Comparison of ENCODE assay signal across 8 cellular contexts in genomic region chr11:116791002-116791812, GRCh38. TPM values are rescaled to one million over a fixed set of nuclear protein-coding genes. Genes with fewer than 3 reads are reported as not detected.
DNase-seq lines count a peak whose midpoint lies in the region; ATAC-seq and TF ChIP-seq lines count a peak whose summit lies in the region.

No MANE protein-coding gene starts in this region.

- no peak overlapping the region for H3K27ac Mint-ChIP-seq in activated T-helper 2 cell treated with anti-CD3 and anti-CD28 coated beads, Interferon-gamma antibody, Interleukin-2, Interleukin-4, amounts not matched to agents 10 μg/mL and 5 μg/mL and 100 μg/mL, durations not matched to agents 14 hours and 24 hours and 36 hours

- POLR2A ChIA-PET in RWPE1 (lab: Yijun Ruan, JAX; ENCODE audit: low non-redundant PET): no interaction called here

- H3K27ac ChIP-seq in RWPE1: no peak overlapping the region

- in situ Hi-C loops in KBM-7 (cut with MboI; ENCODE audit: low pct_unique_long_range_greater_than_20kb, low sequenced_read_pairs): no loop called here

- no peaks in the 10 kb centered on the region for H3K27me3 ChIP-seq in neuron (ENCODE audit: insufficient read depth, low read length)

- H3K4me3 ChIP-seq in fibroblast of the aortic adventitia (ENCODE audit: low read depth, low read length) (no peak overlapping the region), neuron (ENCODE audit: low read length) (no peak overlapping the region)

- peak; percentile 34 for DNase-seq in DMS153 (lab: John Stamatoyannopoulos, UW)
- DNase-seq in KBM-7: peak; percentile 84
- peak; percentile 40 for DNase-seq in RWPE1 (ENCODE audit: low spot score)
- DNase-seq in activated T-helper 2 cell treated with anti-CD3 and anti-CD28 coated beads, Interferon-gamma antibody, Interleukin-2, Interleukin-4, amounts not matched to agents 10 μg/mL and 5 μg/mL and 100 μg/mL, durations not matched to agents 14 hours and 24 hours and 36 hours (ENCODE audit: low spot score): peak; percentile 64
- peak; percentile 69 for DNase-seq in fibroblast of the aortic adventitia (ENCODE audit: low read depth)
- peak; percentile 88 for DNase-seq in stimulated activated naive CD8-positive, alpha-beta T cell treated with anti-CD3 and anti-CD28 coated beads, Interleukin-15, Interleukin-2, amounts not matched to agents 100 U/mL and 50 U/mL, for 24 hours

- no peaks in the 10 kb centered on the region for H3K9me3 Mint-ChIP-seq in activated T-helper 2 cell treated with anti-CD3 and anti-CD28 coated beads, Interferon-gamma antibody, Interleukin-2, Interleukin-4, amounts not matched to agents 10 μg/mL and 5 μg/mL and 100 μg/mL, durations not matched to agents 14 hours and 24 hours and 36 hours

- peaks cover 6% of the 10 kb centered on the region for H3K36me3 ChIP-seq in neuron (ENCODE audit: insufficient read depth, low read length)

- H3K36me3 Mint-ChIP-seq in activated T-helper 2 cell treated with anti-CD3 and anti-CD28 coated beads, Interferon-gamma antibody, Interleukin-2, Interleukin-4, amounts not matched to agents 10 μg/mL and 5 μg/mL and 100 μg/mL, durations not matched to agents 14 hours and 24 hours and 36 hours (ENCODE audit: low read depth): peaks cover 11% of the 10 kb centered on the region

- peak overlapping the region; percentile 6 for H2AFZ ChIP-seq in neuron (ENCODE audit: low read depth, low read length)

- CTCF ChIA-PET in RWPE1 (lab: Yijun Ruan, JAX): interaction anchor here (0.7 to 2.2 kb wide), 4 partner anchors 45 to 408 kb away, joined by 3 to 8 read pairs (median 5); no protein-coding TSS in a partner anchor

- H3K4me1 Mint-ChIP-seq in activated T-helper 2 cell treated with anti-CD3 and anti-CD28 coated beads, Interferon-gamma antibody, Interleukin-2, Interleukin-4, amounts not matched to agents 10 μg/mL and 5 μg/mL and 100 μg/mL, durations not matched to agents 14 hours and 24 hours and 36 hours (ENCODE audit: low read depth): peaks cover 24% of the 10 kb centered on the region

- no peaks in the 10 kb centered on the region for H3K9me3 ChIP-seq in neuron (ENCODE audit: low read length)

- intact Hi-C loops in activated T-helper 2 cell treated with anti-CD3 and anti-CD28 coated beads, Interferon-gamma antibody, Interleukin-2, Interleukin-4, amounts not matched to agents 10 μg/mL and 5 μg/mL and 100 μg/mL, durations not matched to agents 14 hours and 24 hours and 36 hours (cut with micrococcal nuclease): loop anchor here (1.0 to 2.0 kb wide), 2 partner anchors 46 to 315 kb away; partner anchors contain the start of gene APOA1

- no peak overlapping the region for H3K4me3 Mint-ChIP-seq in activated T-helper 2 cell treated with anti-CD3 and anti-CD28 coated beads, Interferon-gamma antibody, Interleukin-2, Interleukin-4, amounts not matched to agents 10 μg/mL and 5 μg/mL and 100 μg/mL, durations not matched to agents 14 hours and 24 hours and 36 hours (ENCODE audit: low read depth)

- peaks cover 15% of the 10 kb centered on the region for H3K4me1 ChIP-seq in neuron (ENCODE audit: insufficient read depth, low read length)

- TF ChIP-seq CTCF in RWPE1 (conservative IDR thresholded peaks at IDR 0.05; ENCODE audit: low read depth) (peak; percentile 50; the same call in 1 of the 2 replicates), fibroblast of the aortic adventitia (IDR thresholded peaks at IDR 0.05; ENCODE audit: insufficient read depth, low read length) (peak; percentile 95)

- H3K27me3 Mint-ChIP-seq in activated T-helper 2 cell treated with anti-CD3 and anti-CD28 coated beads, Interferon-gamma antibody, Interleukin-2, Interleukin-4, amounts not matched to agents 10 μg/mL and 5 μg/mL and 100 μg/mL, durations not matched to agents 14 hours and 24 hours and 36 hours (ENCODE audit: low read depth): no peaks in the 10 kb centered on the region

- peak; percentile 66 for ATAC-seq in stimulated activated naive CD8-positive, alpha-beta T cell treated with anti-CD3 and anti-CD28 coated beads, Interleukin-15, Interleukin-2, amounts not matched to agents 100 U/mL and 50 U/mL, for 24 hours
- ATAC-seq in HG03521 (IDR thresholded peaks at IDR 0.05; ENCODE audit: unreplicated experiment): no peak

RNA-seq across cellular contexts. Expression of gene APOA5, which starts 0.5 kb away (rescaled TPM):
- not detected in 2 replicates for total RNA-seq in activated T-helper 2 cell treated with anti-CD3 and anti-CD28 coated beads, Interferon-gamma antibody, Interleukin-2, Interleukin-4, amounts not matched to agents 10 μg/mL and 5 μg/mL and 100 μg/mL, durations not matched to agents 14 hours and 24 hours and 36 hours
- not detected in 2 replicates for total RNA-seq in fibroblast of the aortic adventitia (ENCODE audit: low replicate concordance)

RNA-seq across cellular contexts. Expression of gene ZPR1, which starts 3.4 kb away (rescaled TPM):
- 84.1 and 84.7 TPM in 2 replicates for total RNA-seq in activated T-helper 2 cell treated with anti-CD3 and anti-CD28 coated beads, Interferon-gamma antibody, Interleukin-2, Interleukin-4, amounts not matched to agents 10 μg/mL and 5 μg/mL and 100 μg/mL, durations not matched to agents 14 hours and 24 hours and 36 hours
- 25.5 and 37.1 TPM in 2 replicates for total RNA-seq in fibroblast of the aortic adventitia (ENCODE audit: low replicate concordance)

RNA-seq across cellular contexts. Expression of gene BUD13, which starts 18.4 kb away (rescaled TPM):
- 30.4 and 34.3 TPM in 2 replicates for total RNA-seq in activated T-helper 2 cell treated with anti-CD3 and anti-CD28 coated beads, Interferon-gamma antibody, Interleukin-2, Interleukin-4, amounts not matched to agents 10 μg/mL and 5 μg/mL and 100 μg/mL, durations not matched to agents 14 hours and 24 hours and 36 hours
- total RNA-seq in fibroblast of the aortic adventitia (ENCODE audit: low replicate concordance): 14.6 and 21.8 TPM in 2 replicates

RNA-seq across cellular contexts. Expression of gene APOA4, which starts 31.9 kb away (rescaled TPM):
- total RNA-seq in activated T-helper 2 cell treated with anti-CD3 and anti-CD28 coated beads, Interferon-gamma antibody, Interleukin-2, Interleukin-4, amounts not matched to agents 10 μg/mL and 5 μg/mL and 100 μg/mL, durations not matched to agents 14 hours and 24 hours and 36 hours: not detected in 2 replicates
- total RNA-seq in fibroblast of the aortic adventitia (ENCODE audit: low replicate concordance): not detected in 2 replicates

RNA-seq across cellular contexts. Expression of gene APOC3, which starts 38.5 kb away (rescaled TPM):
- total RNA-seq in activated T-helper 2 cell treated with anti-CD3 and anti-CD28 coated beads, Interferon-gamma antibody, Interleukin-2, Interleukin-4, amounts not matched to agents 10 μg/mL and 5 μg/mL and 100 μg/mL, durations not matched to agents 14 hours and 24 hours and 36 hours: not detected in 2 replicates
- not detected in 2 replicates for total RNA-seq in fibroblast of the aortic adventitia (ENCODE audit: low replicate concordance)

Comparison
In these comparisons a context has a peak if more than half of its experiments do, and no peak if none do; other contexts are left out.
1. DNase-seq: peak in every context shown above with its lines; median percentile 88 in stimulated activated naive CD8-positive, alpha-beta T cell treated with anti-CD3 and anti-CD28 coated beads, Interleukin-15, Interleukin-2, amounts not matched to agents 100 U/mL and 50 U/mL, for 24 hours; 84 in KBM-7; 69 in fibroblast of the aortic adventitia; 64 in activated T-helper 2 cell treated with anti-CD3 and anti-CD28 coated beads, Interferon-gamma antibody, Interleukin-2, Interleukin-4, amounts not matched to agents 10 μg/mL and 5 μg/mL and 100 μg/mL, durations not matched to agents 14 hours and 24 hours and 36 hours; 40 in RWPE1; 34 in DMS153.